In the genomic region with DNA sequence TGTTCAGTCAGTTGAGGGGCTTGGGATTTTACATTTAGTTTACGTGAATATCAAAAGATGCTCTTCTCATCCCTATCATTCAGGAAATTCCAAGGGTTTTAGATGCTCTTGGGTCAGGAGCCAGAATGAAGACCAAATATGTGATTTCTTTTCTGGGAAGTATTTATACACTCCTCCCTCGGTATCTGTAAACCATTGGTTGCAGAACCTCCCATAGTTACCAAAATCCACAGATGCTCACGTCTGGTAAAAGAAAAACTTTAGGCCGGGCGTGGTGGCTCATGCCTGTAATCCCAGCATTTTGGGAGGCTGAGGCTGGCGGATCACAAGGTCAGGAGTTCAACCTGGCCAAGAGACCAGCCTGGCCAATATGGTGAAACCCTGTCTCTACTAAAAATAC, we compare ENCODE assay signal across 14 cellular contexts.
DNase-seq lines count a peak whose midpoint lies in the region; ATAC-seq and TF ChIP-seq lines count a peak whose summit lies in the region.
"Had no signal": no experiment of that assay in that cellular context is flagged by ENCODE, and none has a peak within 500 bp of the region (broad histone marks: within the 10 kb centered on the region; RNA-seq: fewer than 3 reads in every experiment).

No MANE protein-coding gene starts in this region.

- H3K9me3 Mint-ChIP-seq in activated naive CD8-positive, alpha-beta T cell treated with anti-CD3 and anti-CD28 coated beads, Interleukin-2, amount 50 U/mL, for 24 hours, result peaks cover 6% of the 10 kb centered on the region

- H3K4me3 Mint-ChIP-seq in activated naive CD8-positive, alpha-beta T cell treated with anti-CD3 and anti-CD28 coated beads, Interleukin-2, amount 50 U/mL, for 24 hours, result no peak overlapping the region
- H3K4me3 Mint-ChIP-seq: CD4-positive, CD25-positive, alpha-beta regulatory T cell; stimulated activated effector memory CD8-positive, alpha-beta T cell treated with anti-CD3 and anti-CD28 coated beads, Interleukin-12 subunit alpha, Interleukin-12 subunit beta, amount 100 ng/mL, for 72 hours had no signal

- H2BK120ac ChIP-seq in mesenchymal stem cell (ENCODE audit: low read depth, low read length), result no peak overlapping the region

- TF ChIP-seq CTCF in fibroblast of mammary gland (conservative IDR thresholded peaks at IDR 0.05; ENCODE audit: control insufficient read depth, insufficient read depth, low read depth, low read length) (no peak), thyroid gland (IDR thresholded peaks at IDR 0.05) (no peak)

- 68% methylated on average over 5 of the region's 6 CpGs for WGBS in mesenchymal stem cell
- WGBS in thyroid gland, 2 donors, result 81 to 84% methylated on average over 6 of the region's 6 CpGs

- TF ChIP-seq POLR2A in thyroid gland (IDR thresholded peaks at IDR 0.05), result no peak

- H3K4me1 ChIP-seq in mesenchymal stem cell (ENCODE audit: control insufficient read depth, insufficient read depth, low read depth, low read length), result peaks cover 1% of the 10 kb centered on the region
- H3K4me1 ChIP-seq in thyroid gland, result peaks cover under 1 to 9% of the 10 kb centered on the region in 2 donors

- no peak overlapping the region for H3K27ac Mint-ChIP-seq in activated naive CD8-positive, alpha-beta T cell treated with anti-CD3 and anti-CD28 coated beads, Interleukin-2, amount 50 U/mL, for 24 hours
- H3K27ac Mint-ChIP-seq: CD4-positive, CD25-positive, alpha-beta regulatory T cell; stimulated activated effector memory CD8-positive, alpha-beta T cell treated with anti-CD3 and anti-CD28 coated beads, Interleukin-12 subunit alpha, Interleukin-12 subunit beta, amount 100 ng/mL, for 72 hours had no signal

- no peak overlapping the region for H2AFZ ChIP-seq in mesenchymal stem cell (ENCODE audit: low read depth, low read length)

- H4K8ac ChIP-seq in mesenchymal stem cell (ENCODE audit: low read length), result no peak overlapping the region

- H2AK5ac ChIP-seq in mesenchymal stem cell (ENCODE audit: low read length, severe bottlenecking), result no peak overlapping the region

- ATAC-seq in activated naive CD8-positive, alpha-beta T cell treated with anti-CD3 and anti-CD28 coated beads, Interleukin-2, amount 50 U/mL, for 24 hours, result no peak
- no peak for ATAC-seq in HG03571 (IDR thresholded peaks at IDR 0.05; ENCODE audit: unreplicated experiment)
- ATAC-seq: stimulated activated effector memory CD8-positive, alpha-beta T cell treated with anti-CD3 and anti-CD28 coated beads, Interleukin-12 subunit alpha, Interleukin-12 subunit beta, amount 100 ng/mL, for 72 hours had no signal

- H2BK15ac ChIP-seq in mesenchymal stem cell (ENCODE audit: low read depth, poor library complexity, severe bottlenecking), result no peak overlapping the region

- H3K36me3 ChIP-seq in mesenchymal stem cell (ENCODE audit: control insufficient read depth in 1 of 2, insufficient read depth in 2 of 2, low read depth in 1 of 2, low read length in 2 of 2) (peaks cover 0 to 4% of the 10 kb centered on the region in 2 experiments), thyroid gland (no peaks in the 10 kb centered on the region)

- no peak overlapping the region for H2BK5ac ChIP-seq in mesenchymal stem cell (ENCODE audit: low read depth, low read length, poor library complexity, severe bottlenecking)

- H3K4me2 ChIP-seq in mesenchymal stem cell (ENCODE audit: low read length, poor library complexity, severe bottlenecking), result no peak overlapping the region

- H3K18ac ChIP-seq in mesenchymal stem cell (ENCODE audit: low read depth in 1 of 2, low read length in 2 of 2), result no peak overlapping the region

- H3K14ac ChIP-seq in mesenchymal stem cell (ENCODE audit: low read length in 2 of 2), result no peak overlapping the region

- H2BK12ac ChIP-seq in mesenchymal stem cell (ENCODE audit: low read length in 2 of 2), result no peak overlapping the region

- H4K91ac ChIP-seq in mesenchymal stem cell (ENCODE audit: low read length), result no peak overlapping the region

- DNase-seq in HS-5 (ENCODE audit: low read depth) (peak; percentile 80), fibroblast of mammary gland (ENCODE audit: low read depth) (peak; percentile 64), mesenchymal stem cell (no peak), thyroid gland (no peak), DMS53 (lab: John Stamatoyannopoulos, UW) (no peak), medulla oblongata (ENCODE audit: extremely low spot score) (no peak)
- no peak for DNase-seq in activated naive CD8-positive, alpha-beta T cell treated with anti-CD3 and anti-CD28 coated beads, Interleukin-2, amount 50 U/mL, for 24 hours
- DNase-seq: activated naive CD4-positive, alpha-beta T cell treated with Interleukin-2 at 50 U/mL for 16 hours; CD4-positive, CD25-positive, alpha-beta regulatory T cell; Karpas-422; NCI-H2171; T-helper 1 cell had no signal

- H3K79me1 ChIP-seq in mesenchymal stem cell (replicated peaks; ENCODE audit: low read length, poor library complexity, severe bottlenecking), result no peaks in the 10 kb centered on the region

- H3K4me3 ChIP-seq in fibroblast of mammary gland (ENCODE audit: control insufficient read depth, low read depth, low read length) (no peak overlapping the region), mesenchymal stem cell (ENCODE audit: insufficient read depth in 1 of 2, low read depth in 1 of 2, low read length in 2 of 2) (peak overlapping the region in 1 of 2 experiments; percentile 38), thyroid gland (replicated peaks in 1 of 3) (no peak overlapping the region)

- intact Hi-C loops in thyroid gland (cut with DNase I), result no loop called here

- no peak overlapping the region for H3K23ac ChIP-seq in mesenchymal stem cell (ENCODE audit: low read length in 2 of 2)

- peaks cover 15% of the 10 kb centered on the region for H3K27me3 Mint-ChIP-seq in activated naive CD8-positive, alpha-beta T cell treated with anti-CD3 and anti-CD28 coated beads, Interleukin-2, amount 50 U/mL, for 24 hours

- H3K9me3 ChIP-seq in mesenchymal stem cell (ENCODE audit: control insufficient read depth, low read length), result no peaks in the 10 kb centered on the region
- no peaks in the 10 kb centered on the region for H3K9me3 ChIP-seq in thyroid gland

- peaks cover 4% of the 10 kb centered on the region for H3K36me3 Mint-ChIP-seq in activated naive CD8-positive, alpha-beta T cell treated with anti-CD3 and anti-CD28 coated beads, Interleukin-2, amount 50 U/mL, for 24 hours (ENCODE audit: low read depth)
- H3K36me3 Mint-ChIP-seq: stimulated activated effector memory CD8-positive, alpha-beta T cell treated with anti-CD3 and anti-CD28 coated beads, Interleukin-12 subunit alpha, Interleukin-12 subunit beta, amount 100 ng/mL, for 72 hours had no signal

- no peak overlapping the region for H3K4ac ChIP-seq in mesenchymal stem cell (ENCODE audit: low read depth in 1 of 2, low read length in 2 of 2)

- H3K9ac ChIP-seq in mesenchymal stem cell (ENCODE audit: low read length), result peak overlapping the region; percentile 91

- no peaks in the 10 kb centered on the region for H3K4me1 Mint-ChIP-seq in activated naive CD8-positive, alpha-beta T cell treated with anti-CD3 and anti-CD28 coated beads, Interleukin-2, amount 50 U/mL, for 24 hours
- H3K4me1 Mint-ChIP-seq: CD4-positive, CD25-positive, alpha-beta regulatory T cell; stimulated activated effector memory CD8-positive, alpha-beta T cell treated with anti-CD3 and anti-CD28 coated beads, Interleukin-12 subunit alpha, Interleukin-12 subunit beta, amount 100 ng/mL, for 72 hours had no signal

- H3K27ac ChIP-seq in mesenchymal stem cell (ENCODE audit: low read length, poor library complexity, severe bottlenecking), result no peak overlapping the region
- peak overlapping the region in 2 of 3 donors; percentile 38 to 40 for H3K27ac ChIP-seq in thyroid gland

- H3K27me3 ChIP-seq in mesenchymal stem cell (ENCODE audit: control insufficient read depth in 1 of 2, insufficient read depth in 1 of 2, low read length in 2 of 2), result peaks cover 0 to 23% of the 10 kb centered on the region in 2 experiments
- H3K27me3 ChIP-seq in thyroid gland, result no peaks in the 10 kb centered on the region

Comparison
In these comparisons a context has a peak if more than half of its experiments do, and no peak if none do; other contexts are left out.
1. DNase-seq: peak in HS-5 (single experiment) and fibroblast of mammary gland (single experiment); none in mesenchymal stem cell (single experiment), thyroid gland (0 of 2), DMS53 (single experiment), medulla oblongata (single experiment) and activated naive CD8-positive, alpha-beta T cell treated with anti-CD3 and anti-CD28 coated beads, Interleukin-2, amount 50 U/mL, for 24 hours (single experiment).